8 cellular contexts compared by ENCODE assay signal in genomic region chr19:42683917-42684513, GRCh38. TPM values are rescaled to one million over a fixed set of nuclear protein-coding genes. Genes with fewer than 3 reads are reported as not detected.
DNase-seq lines count a peak whose midpoint lies in the region; ATAC-seq and TF ChIP-seq lines count a peak whose summit lies in the region.

No MANE protein-coding gene starts in this region.

- no TSS peak for BruUV-seq in HCT116 (replicated peaks; lab: Mats Ljungman, UMichigan)

- H3K36me3 Mint-ChIP-seq in activated T-cell treated with anti-CD3 and anti-CD28 coated beads, Interleukin-2, amount 50 U/mL, for 72 hours (ENCODE audit: insufficient read depth in 2 of 2), result peaks cover 0 to 7% of the 10 kb centered on the region in 2 donors

- no peak overlapping the region for H3K27ac ChIP-seq in HCT116 (ENCODE audit: low read depth, low read length)
- H3K27ac ChIP-seq in left lung, result no peak overlapping the region

- H3K36me3 ChIP-seq in HCT116 (ENCODE audit: control insufficient read depth in 1 of 2, insufficient read depth in 2 of 2, low read length in 2 of 2) (no peaks in the 10 kb centered on the region), left lung (no peaks in the 10 kb centered on the region)

- RAD21 ChIA-PET in HCT116 (lab: Charles Lee; ENCODE audit: low non-redundant PET in 1 of 2, low total read pairs in 2 of 2, uncharacterized antibody in 2 of 2, unreplicated experiment in 2 of 2), result no interaction called here

- H3K4me1 ChIP-seq in HCT116 (ENCODE audit: control insufficient read depth in 1 of 2, insufficient read depth in 2 of 2, low read length in 2 of 2) (no peaks in the 10 kb centered on the region), left lung (no peaks in the 10 kb centered on the region)

- in situ Hi-C loops in Caki2 (cut with HindIII; ENCODE audit: low pct_unique_long_range_greater_than_20kb, low sequenced_read_pairs), result no loop called here

- no peak overlapping the region for H3K4me2 ChIP-seq in HCT116 (ENCODE audit: low read length)

- intact Hi-C loops in HCT116 (cut with micrococcal nuclease) (no loop called here), left lung (cut with DNase I) (no loop called here), posterior vena cava (cut with DNase I) (no loop called here)

- H3K9me2 ChIP-seq in HCT116 (ENCODE audit: insufficient read depth), result no peaks in the 10 kb centered on the region

- no peaks in the 10 kb centered on the region for H4K20me1 ChIP-seq in HCT116 (ENCODE audit: insufficient read depth)

- H3K9me3 Mint-ChIP-seq in activated T-cell treated with anti-CD3 and anti-CD28 coated beads, Interleukin-2, amount 50 U/mL, for 72 hours, result peaks cover 8 to 19% of the 10 kb centered on the region in 2 donors

- TF ChIP-seq CTCF in HCT116 (IDR thresholded peaks at IDR 0.05 in 2 of 3, conservative IDR thresholded peaks at IDR 0.05 in 1 of 3; ENCODE audit: borderline replicate concordance in 1 of 3, insufficient read depth in 1 of 3, low read depth in 2 of 3, low read length in 2 of 3) (peak; percentile 32 to 81 (median 62); a peak in 4 of 6 replicates), left lung (IDR thresholded peaks at IDR 0.05) (peak; percentile 49 to 51)

- no peaks in the 10 kb centered on the region for H3K79me2 ChIP-seq in HCT116 (ENCODE audit: insufficient read depth, low read length)

- no peaks in the 10 kb centered on the region for H3K27me3 Mint-ChIP-seq in activated T-cell treated with anti-CD3 and anti-CD28 coated beads, Interleukin-2, amount 50 U/mL, for 72 hours (ENCODE audit: low read depth)

- H3K4me3 ChIP-seq in HCT116 (replicated peaks in 1 of 2; ENCODE audit: low read depth in 1 of 2, low read length in 2 of 2), result no peak overlapping the region
- no peak overlapping the region for H3K4me3 ChIP-seq in left lung

- no peak overlapping the region for H3K27ac Mint-ChIP-seq in activated T-cell treated with anti-CD3 and anti-CD28 coated beads, Interleukin-2, amount 50 U/mL, for 72 hours

- ATAC-seq in HCT116, result 0 out of 2 replicates have a peak, but pooled peaks have one; percentile 44
- no peak for ATAC-seq in activated T-cell treated with anti-CD3 and anti-CD28 coated beads, Interleukin-2, amount 50 U/mL, for 72 hours (replicated peaks in 1 of 2)
- ATAC-seq in left lung, result no peak
- ATAC-seq in GM19324 (IDR thresholded peaks at IDR 0.05; ENCODE audit: low FRiP score, unreplicated experiment), result no peak
- ATAC-seq in GM19463 (IDR thresholded peaks at IDR 0.05; ENCODE audit: unreplicated experiment), result no peak

- H3K4me3 Mint-ChIP-seq in activated T-cell treated with anti-CD3 and anti-CD28 coated beads, Interleukin-2, amount 50 U/mL, for 72 hours, result no peak overlapping the region

- no peak overlapping the region for H2AFZ ChIP-seq in HCT116 (ENCODE audit: low read depth, low read length, poor library complexity, severe bottlenecking)

- H3K4me1 Mint-ChIP-seq in activated T-cell treated with anti-CD3 and anti-CD28 coated beads, Interleukin-2, amount 50 U/mL, for 72 hours (ENCODE audit: low read depth), result no peaks in the 10 kb centered on the region

- H3K27me3 ChIP-seq in HCT116 (ENCODE audit: insufficient read depth, low read length) (no peaks in the 10 kb centered on the region), left lung (no peaks in the 10 kb centered on the region)

- no peak overlapping the region for H3K9ac ChIP-seq in HCT116 (ENCODE audit: low read length)

- TF ChIP-seq RAD21 in HCT116 (IDR thresholded peaks at IDR 0.05; ENCODE audit: low read depth), result peak; percentile 41

- DNase-seq in Caki2 (ENCODE audit: low read depth) (peak; percentile 21), HCT116 (ENCODE audit: low read depth, low spot score) (peak; percentile 28), left lung (no peak), posterior vena cava (ENCODE audit: low spot score) (no peak), GM19238 (ENCODE audit: insufficient read length, low spot score) (no peak)
- DNase-seq in activated T-cell treated with anti-CD3 and anti-CD28 coated beads, Interleukin-2, amount 50 U/mL, for 72 hours, result peak; percentile 14 to 40

- no peak for TF ChIP-seq POLR2A in HCT116 (IDR thresholded peaks at IDR 0.05; ENCODE audit: borderline replicate concordance, extremely low read depth, insufficient read depth, insufficient read length)

- peaks cover 3 to 18% of the 10 kb centered on the region in 2 experiments; a peak in 2 of 4 replicates for H3K9me3 ChIP-seq in HCT116 (ENCODE audit: control insufficient read depth in 1 of 2, insufficient read depth in 1 of 2, low read depth in 1 of 2, low read length in 2 of 2)
- H3K9me3 ChIP-seq in left lung, result peaks cover 0 to 54% of the 10 kb centered on the region in 2 donors

- POLR2A ChIA-PET in HCT116 (lab: Charles Lee), result no interaction called here

- CTCF ChIA-PET in HCT116 (lab: Charles Lee), result interaction anchor here (1.0 to 1.9 kb wide), 4 partner anchors 10 to 122 kb away, joined by 3 to 7 read pairs (median 4); no protein-coding TSS in a partner anchor

TF ChIP-seq in HCT116, 20 proteins besides CTCF, POLR2A, EP300 and RAD21:
- TF ChIP-seq EGR1 (IDR thresholded peaks at IDR 0.05; ENCODE audit: low read depth), result no peak
- TF ChIP-seq POLR2AphosphoS5 (IDR thresholded peaks at IDR 0.05; ENCODE audit: low read depth, low read length), result no peak
- no peak for TF ChIP-seq CEBPB (IDR thresholded peaks at IDR 0.05; ENCODE audit: low read depth)
- no peak for TF ChIP-seq ZFX (IDR thresholded peaks at IDR 0.05)
- TF ChIP-seq SP1 (IDR thresholded peaks at IDR 0.05; ENCODE audit: low read depth), result no peak
- TF ChIP-seq ATF3 (IDR thresholded peaks at IDR 0.05), result no peak
- no peak for TF ChIP-seq FOSL1 (IDR thresholded peaks at IDR 0.05; ENCODE audit: low read depth)
- TF ChIP-seq CBX3 (IDR thresholded peaks at IDR 0.05; ENCODE audit: low read depth), result no peak
- TF ChIP-seq EZH2phosphoT487 (IDR thresholded peaks at IDR 0.05; ENCODE audit: borderline replicate concordance), result no peak
- TF ChIP-seq MAX (IDR thresholded peaks at IDR 0.05), result no peak
- no peak for TF ChIP-seq SIN3A (IDR thresholded peaks at IDR 0.05; ENCODE audit: low read depth)

RNA-seq across cellular contexts. Expression of gene PSG3, which starts 56.3 kb away (rescaled TPM):
- total RNA-seq in Caki2 (2014; rRNA removed; shearing (Covaris generic); ENCODE audit: low replicate concordance), result not detected in 2 replicates
- total RNA-seq in HCT116 (2021; ENCODE audit: unreplicated experiment), result not detected
- polyA plus RNA-seq in HCT116 (2012), result not detected in 2 replicates
- not detected for total RNA-seq in activated T-cell treated with anti-CD3 and anti-CD28 coated beads, Interleukin-2, amount 50 U/mL, for 72 hours
- not detected for total RNA-seq in left lung
- not detected for total RNA-seq in posterior vena cava

Comparison
In these comparisons a context has a peak if more than half of its experiments do, and no peak if none do; other contexts are left out.
1. DNase-seq: peak in Caki2 (single experiment), HCT116 (single experiment) and activated T-cell treated with anti-CD3 and anti-CD28 coated beads, Interleukin-2, amount 50 U/mL, for 72 hours (2 of 2); none in left lung (0 of 2), posterior vena cava (single experiment) and GM19238 (single experiment).